ENCODE assay signal across 22 cellular contexts in genomic region chr11:35998651-35999050, GRCh38. TPM values are rescaled to one million over a fixed set of nuclear protein-coding genes. Genes with fewer than 3 reads are reported as not detected.
DNase-seq lines count a peak whose midpoint lies in the region; ATAC-seq and TF ChIP-seq lines count a peak whose summit lies in the region.
"Had no signal": no experiment of that assay in that cellular context is flagged by ENCODE, and none has a peak within 500 bp of the region (broad histone marks: within the 10 kb centered on the region; RNA-seq: fewer than 3 reads in every experiment).

No MANE protein-coding gene starts in this region.

- H3K4me2 ChIP-seq in MM.1S (ENCODE audit: low read depth, low read length) = no peak overlapping the region

- H3K27me3 ChIP-seq in MM.1S (replicated peaks; ENCODE audit: insufficient read depth, low read length) = no peaks in the 10 kb centered on the region

- peak; percentile 14 for DNase-seq in DMS79 treated with DMSO at 0.1 percent for 48 hours (lab: John Stamatoyannopoulos, UW)
- no peak for DNase-seq in DMS79 (lab: John Stamatoyannopoulos, UW)
- no peak for DNase-seq in MM.1S
- DNase-seq in islet precursor cell = peak; percentile 71
- no peak for DNase-seq in progenitor cell of endocrine pancreas (ENCODE audit: low spot score, unreplicated experiment)
- DNase-seq in NCI-H187 treated with DMSO at 0.1 percent for 48 hours (lab: John Stamatoyannopoulos, UW) = no peak
- DNase-seq in GDM1 (lab: John Stamatoyannopoulos, UW) = no peak
- DNase-seq: Caco-2; CD8-positive, alpha-beta T cell; IMR-90; KG1; NCI-H1048; NCI-H1694 treated with DMSO at 0.1 percent for 48 hours; NCI-H2081 treated with DMSO at 0.1 percent for 48 hours; NCI-H446 treated with DMSO at 0.1 percent for 48 hours; NCI-H526; SIG-M5 had no signal

- H3K4me1 ChIP-seq in MM.1S (ENCODE audit: low read length) = peaks cover 15% of the 10 kb centered on the region
- H3K4me1 ChIP-seq: Caco-2 had no signal

- no peak overlapping the region for H3K4me3 ChIP-seq in MM.1S (ENCODE audit: low read length)
- H3K4me3 ChIP-seq: SK-N-MC had no signal

- H3K4me3 Mint-ChIP-seq in progenitor cell of endocrine pancreas (ENCODE audit: low read depth) = no peak overlapping the region
- H3K4me3 Mint-ChIP-seq: B cell; CD8-positive, alpha-beta T cell had no signal

- H3K9me2 ChIP-seq in MM.1S (replicated peaks; ENCODE audit: insufficient read depth, low read length) = no peaks in the 10 kb centered on the region

- H3K79me2 ChIP-seq in MM.1S (ENCODE audit: low read length) = no peaks in the 10 kb centered on the region

- H4K20me1 ChIP-seq in MM.1S (ENCODE audit: insufficient read depth, low read length) = no peaks in the 10 kb centered on the region

- peak overlapping the region; percentile 35; the same call in 1 of the 2 replicates for H3K27ac ChIP-seq in MM.1S (ENCODE audit: low read length)
- H3K27ac ChIP-seq: 22Rv1, C4-2B, SK-N-MC had no signal

- H3K4me1 Mint-ChIP-seq in progenitor cell of endocrine pancreas (ENCODE audit: low read depth) = peaks cover 9% of the 10 kb centered on the region
- H3K4me1 Mint-ChIP-seq: B cell had no signal

- H3K9ac ChIP-seq in MM.1S (ENCODE audit: low read length) = no peak overlapping the region

- H3K36me3 ChIP-seq in MM.1S (replicated peaks; ENCODE audit: insufficient read depth, low read length) = no peaks in the 10 kb centered on the region

- peak overlapping the region; percentile 64; the same call in 1 of the 2 replicates for H2AFZ ChIP-seq in MM.1S (ENCODE audit: low read length)

- peaks cover 8% of the 10 kb centered on the region; the same call in 1 of the 2 replicates for H3F3A ChIP-seq in MM.1S (ENCODE audit: insufficient read depth, low read length)

- H3K27ac Mint-ChIP-seq in progenitor cell of endocrine pancreas = peak overlapping the region; percentile 4
- H3K27ac Mint-ChIP-seq: B cell; CD8-positive, alpha-beta T cell had no signal

- TF ChIP-seq CTCF in MM.1S (IDR thresholded peaks at IDR 0.05; ENCODE audit: low read length) (no peak), progenitor cell of endocrine pancreas (IDR thresholded peaks at IDR 0.05; ENCODE audit: unreplicated experiment) (no peak)

- ATAC-seq in HG02884 (IDR thresholded peaks at IDR 0.05; ENCODE audit: unreplicated experiment) = no peak
- ATAC-seq: CD8-positive, alpha-beta T cell had no signal

- H3K27me3 Mint-ChIP-seq in progenitor cell of endocrine pancreas = no peaks in the 10 kb centered on the region

- H3K36me3 Mint-ChIP-seq in progenitor cell of endocrine pancreas (ENCODE audit: insufficient read depth) = peaks cover 6% of the 10 kb centered on the region
- H3K36me3 Mint-ChIP-seq: CD8-positive, alpha-beta T cell had no signal

- H3K9me3 Mint-ChIP-seq in progenitor cell of endocrine pancreas (ENCODE audit: low read depth) = peaks cover 16% of the 10 kb centered on the region

- no peaks in the 10 kb centered on the region for H3K9me3 ChIP-seq in MM.1S (replicated peaks; ENCODE audit: insufficient read depth, low read length)
- H3K9me3 ChIP-seq: Caco-2 had no signal

RNA-seq across cellular contexts. Expression of gene LDLRAD3, which starts 54.8 kb away (rescaled TPM):
- total RNA-seq in progenitor cell of endocrine pancreas = 19.6 and 22.8 TPM in 2 replicates
- total RNA-seq: B cell; CD8-positive, alpha-beta T cell had no signal

Comparison
In these comparisons a context has a peak if more than half of its experiments do, and no peak if none do; other contexts are left out.
1. DNase-seq: peak in DMS79 treated with DMSO at 0.1 percent for 48 hours (single experiment) and islet precursor cell (single experiment); none in DMS79 (single experiment), MM.1S (single experiment), progenitor cell of endocrine pancreas (single experiment), NCI-H187 treated with DMSO at 0.1 percent for 48 hours (single experiment) and GDM1 (single experiment).